In the genomic region with DNA sequence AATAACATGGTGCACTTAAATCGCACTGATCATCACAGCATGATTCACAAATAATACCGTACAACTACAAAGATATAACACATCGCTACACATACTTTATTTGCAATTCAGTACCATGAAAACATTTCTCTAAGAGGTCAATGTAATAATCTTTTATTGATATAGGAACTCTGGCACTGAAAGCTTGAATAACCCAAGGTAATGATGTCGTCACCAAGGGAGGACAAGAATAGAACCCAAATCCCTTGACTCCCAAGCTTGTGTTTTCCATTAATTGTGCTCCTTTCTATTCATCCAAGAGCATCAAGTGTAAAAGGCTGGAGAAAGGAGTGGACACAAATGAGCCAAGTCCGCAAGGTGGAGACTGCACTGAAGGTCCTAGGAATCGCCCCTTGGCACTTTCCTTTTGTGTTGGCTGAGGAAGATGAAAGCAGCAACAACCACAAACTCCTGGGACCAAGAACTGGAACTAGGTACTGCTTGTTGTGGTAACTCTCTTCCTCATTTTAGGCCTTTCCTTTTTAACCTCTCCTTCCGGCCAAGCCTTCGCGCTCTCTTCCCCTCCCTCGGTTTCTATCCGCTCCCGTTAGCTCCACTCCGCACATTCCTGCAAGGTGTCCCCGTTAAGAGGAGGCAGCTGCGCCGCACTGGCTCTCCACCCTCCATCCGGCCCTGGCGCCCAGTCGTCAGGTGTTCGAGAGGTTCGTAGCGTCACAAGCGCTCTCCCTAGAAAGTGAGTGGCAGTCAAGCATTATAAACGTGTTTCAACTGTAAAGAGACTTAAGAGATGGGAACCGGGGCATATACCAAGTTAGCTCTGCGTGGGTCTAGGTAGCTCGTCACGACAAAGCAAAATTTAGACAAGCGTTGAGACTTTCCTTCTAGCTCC, we compare ENCODE assay signal across 1 cellular context.
A peak's percentile ranks its signal among the peaks of the same experiment; 100 is the strongest.
TF ChIP-seq lines count a peak whose summit lies in the region.

No MANE protein-coding gene starts in this region.

TF ChIP-seq in HepG2, 621 proteins besides CTCF, POLR2A, EP300 and RAD21 (continued from another document and continues in another):
- no peak for TF ChIP-seq ZBTB39 (CRISPR knock-in tag; IDR thresholded peaks at IDR 0.05)
- TF ChIP-seq, protein P1, sequence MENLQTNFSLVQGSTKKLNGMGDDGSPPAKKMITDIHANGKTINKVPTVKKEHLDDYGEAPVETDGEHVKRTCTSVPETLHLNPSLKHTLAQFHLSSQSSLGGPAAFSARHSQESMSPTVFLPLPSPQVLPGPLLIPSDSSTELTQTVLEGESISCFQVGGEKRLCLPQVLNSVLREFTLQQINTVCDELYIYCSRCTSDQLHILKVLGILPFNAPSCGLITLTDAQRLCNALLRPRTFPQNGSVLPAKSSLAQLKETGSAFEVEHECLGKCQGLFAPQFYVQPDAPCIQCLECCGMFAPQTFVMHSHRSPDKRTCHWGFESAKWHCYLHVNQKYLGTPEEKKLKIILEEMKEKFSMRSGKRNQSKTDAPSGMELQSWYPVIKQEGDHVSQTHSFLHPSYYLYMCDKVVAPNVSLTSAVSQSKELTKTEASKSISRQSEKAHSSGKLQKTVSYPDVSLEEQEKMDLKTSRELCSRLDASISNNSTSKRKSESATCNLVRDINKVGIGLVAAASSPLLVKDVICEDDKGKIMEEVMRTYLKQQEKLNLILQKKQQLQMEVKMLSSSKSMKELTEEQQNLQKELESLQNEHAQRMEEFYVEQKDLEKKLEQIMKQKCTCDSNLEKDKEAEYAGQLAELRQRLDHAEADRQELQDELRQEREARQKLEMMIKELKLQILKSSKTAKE (CRISPR knock-in tag; IDR thresholded peaks at IDR 0.05; ENCODE audit: borderline replicate concordance): no peak
- peak; percentile 33; the same call in 1 of the 2 replicates for TF ChIP-seq MEF2D (CRISPR knock-in tag; IDR thresholded peaks at IDR 0.05)
- no peak for TF ChIP-seq PITX1 (CRISPR knock-in tag; IDR thresholded peaks at IDR 0.05)
- TF ChIP-seq ZNF841 (CRISPR knock-in tag; IDR thresholded peaks at IDR 0.05; ENCODE audit: borderline replicate concordance): no peak
- 0 out of 2 replicates have a peak, but pooled peaks have one; percentile 19 for TF ChIP-seq AKAP8 (CRISPR knock-in tag; IDR thresholded peaks at IDR 0.05)
- TF ChIP-seq, protein P2, sequence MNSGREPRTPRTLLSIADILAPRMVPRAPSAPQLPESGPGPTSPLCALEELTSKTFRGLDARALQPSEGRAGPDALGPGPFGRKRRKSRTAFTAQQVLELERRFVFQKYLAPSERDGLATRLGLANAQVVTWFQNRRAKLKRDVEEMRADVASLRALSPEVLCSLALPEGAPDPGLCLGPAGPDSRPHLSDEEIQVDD (CRISPR knock-in tag; IDR thresholded peaks at IDR 0.05; ENCODE audit: borderline replicate concordance): 0 out of 2 replicates have a peak, but pooled peaks have one; percentile 55
- no peak for TF ChIP-seq PAX8 (CRISPR knock-in tag; IDR thresholded peaks at IDR 0.05; ENCODE audit: borderline replicate concordance)
- TF ChIP-seq ZNF747 (CRISPR knock-in tag; IDR thresholded peaks at IDR 0.05; ENCODE audit: borderline replicate concordance): no peak; the same call in 1 of the 2 replicates
- TF ChIP-seq, protein P3, sequence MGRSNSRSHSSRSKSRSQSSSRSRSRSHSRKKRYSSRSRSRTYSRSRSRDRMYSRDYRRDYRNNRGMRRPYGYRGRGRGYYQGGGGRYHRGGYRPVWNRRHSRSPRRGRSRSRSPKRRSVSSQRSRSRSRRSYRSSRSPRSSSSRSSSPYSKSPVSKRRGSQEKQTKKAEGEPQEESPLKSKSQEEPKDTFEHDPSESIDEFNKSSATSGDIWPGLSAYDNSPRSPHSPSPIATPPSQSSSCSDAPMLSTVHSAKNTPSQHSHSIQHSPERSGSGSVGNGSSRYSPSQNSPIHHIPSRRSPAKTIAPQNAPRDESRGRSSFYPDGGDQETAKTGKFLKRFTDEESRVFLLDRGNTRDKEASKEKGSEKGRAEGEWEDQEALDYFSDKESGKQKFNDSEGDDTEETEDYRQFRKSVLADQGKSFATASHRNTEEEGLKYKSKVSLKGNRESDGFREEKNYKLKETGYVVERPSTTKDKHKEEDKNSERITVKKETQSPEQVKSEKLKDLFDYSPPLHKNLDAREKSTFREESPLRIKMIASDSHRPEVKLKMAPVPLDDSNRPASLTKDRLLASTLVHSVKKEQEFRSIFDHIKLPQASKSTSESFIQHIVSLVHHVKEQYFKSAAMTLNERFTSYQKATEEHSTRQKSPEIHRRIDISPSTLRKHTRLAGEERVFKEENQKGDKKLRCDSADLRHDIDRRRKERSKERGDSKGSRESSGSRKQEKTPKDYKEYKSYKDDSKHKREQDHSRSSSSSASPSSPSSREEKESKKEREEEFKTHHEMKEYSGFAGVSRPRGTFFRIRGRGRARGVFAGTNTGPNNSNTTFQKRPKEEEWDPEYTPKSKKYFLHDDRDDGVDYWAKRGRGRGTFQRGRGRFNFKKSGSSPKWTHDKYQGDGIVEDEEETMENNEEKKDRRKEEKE (IDR thresholded peaks at IDR 0.05): no peak
- no peak for TF ChIP-seq YEATS4 (CRISPR knock-in tag; IDR thresholded peaks at IDR 0.05; ENCODE audit: borderline replicate concordance)
- TF ChIP-seq ZNF772 (CRISPR knock-in tag; IDR thresholded peaks at IDR 0.05): 0 out of 2 replicates have a peak, but pooled peaks have one; percentile 10
- TF ChIP-seq SAP130 (CRISPR knock-in tag; IDR thresholded peaks at IDR 0.05; ENCODE audit: low read depth): no peak
- no peak for TF ChIP-seq PHF5A (CRISPR knock-in tag; IDR thresholded peaks at IDR 0.05; ENCODE audit: low read depth, unreplicated experiment)
- no peak for TF ChIP-seq ZNF720 (CRISPR knock-in tag; IDR thresholded peaks at IDR 0.05)
- TF ChIP-seq ZFP37 (CRISPR knock-in tag; IDR thresholded peaks at IDR 0.05; ENCODE audit: borderline replicate concordance): peak; percentile 59; the same call in 1 of the 2 replicates
- TF ChIP-seq LCORL (IDR thresholded peaks at IDR 0.05): no peak
- TF ChIP-seq LCORL (CRISPR knock-in tag; IDR thresholded peaks at IDR 0.05): no peak; the same call in 1 of the 2 replicates
- no peak for TF ChIP-seq MLLT10 (CRISPR knock-in tag; IDR thresholded peaks at IDR 0.05)
- no peak for TF ChIP-seq JARID2 (CRISPR knock-in tag; IDR thresholded peaks at IDR 0.05; ENCODE audit: insufficient replicate concordance)
- TF ChIP-seq ZNF891 (CRISPR knock-in tag; IDR thresholded peaks at IDR 0.05): no peak
- TF ChIP-seq SP5 (CRISPR knock-in tag; IDR thresholded peaks at IDR 0.05; ENCODE audit: borderline replicate concordance, low read depth): no peak
- TF ChIP-seq, protein P4, sequence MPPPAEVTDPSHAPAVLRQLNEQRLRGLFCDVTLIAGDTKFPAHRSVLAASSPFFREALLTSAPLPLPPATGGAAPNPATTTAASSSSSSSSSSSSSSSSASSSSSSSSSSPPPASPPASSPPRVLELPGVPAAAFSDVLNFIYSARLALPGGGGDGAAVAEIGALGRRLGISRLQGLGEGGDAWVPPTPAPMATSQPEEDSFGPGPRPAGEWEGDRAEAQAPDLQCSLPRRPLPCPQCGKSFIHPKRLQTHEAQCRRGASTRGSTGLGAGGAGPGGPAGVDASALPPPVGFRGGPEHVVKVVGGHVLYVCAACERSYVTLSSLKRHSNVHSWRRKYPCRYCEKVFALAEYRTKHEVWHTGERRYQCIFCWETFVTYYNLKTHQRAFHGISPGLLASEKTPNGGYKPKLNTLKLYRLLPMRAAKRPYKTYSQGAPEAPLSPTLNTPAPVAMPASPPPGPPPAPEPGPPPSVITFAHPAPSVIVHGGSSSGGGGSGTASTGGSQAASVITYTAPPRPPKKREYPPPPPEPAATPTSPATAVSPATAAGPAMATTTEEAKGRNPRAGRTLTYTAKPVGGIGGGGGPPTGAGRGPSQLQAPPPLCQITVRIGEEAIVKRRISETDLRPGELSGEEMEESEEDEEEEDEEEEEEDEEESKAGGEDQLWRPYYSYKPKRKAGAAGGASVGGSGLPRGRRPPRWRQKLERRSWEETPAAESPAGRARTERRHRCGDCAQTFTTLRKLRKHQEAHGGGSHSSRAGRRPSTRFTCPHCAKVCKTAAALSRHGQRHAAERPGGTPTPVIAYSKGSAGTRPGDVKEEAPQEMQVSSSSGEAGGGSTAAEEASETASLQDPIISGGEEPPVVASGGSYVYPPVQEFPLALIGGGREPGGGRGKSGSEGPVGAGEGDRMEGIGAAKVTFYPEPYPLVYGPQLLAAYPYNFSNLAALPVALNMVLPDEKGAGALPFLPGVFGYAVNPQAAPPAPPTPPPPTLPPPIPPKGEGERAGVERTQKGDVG (CRISPR knock-in tag; IDR thresholded peaks at IDR 0.05; ENCODE audit: borderline replicate concordance): 0 out of 2 replicates have a peak, but pooled peaks have one; percentile 57
- no peak; the same call in 1 of the 2 replicates for TF ChIP-seq KDM3A (CRISPR knock-in tag; IDR thresholded peaks at IDR 0.05; ENCODE audit: low read depth)
- no peak for TF ChIP-seq CBX5 (CRISPR knock-in tag; IDR thresholded peaks at IDR 0.05; ENCODE audit: borderline replicate concordance)
- 0 out of 2 replicates have a peak, but pooled peaks have one; percentile 43 for TF ChIP-seq KDM6A (CRISPR knock-in tag; IDR thresholded peaks at IDR 0.05; ENCODE audit: low read depth)
- no peak for TF ChIP-seq ZNF414 (CRISPR knock-in tag; IDR thresholded peaks at IDR 0.05)
- 0 out of 2 replicates have a peak, but pooled peaks have one; percentile 40 for TF ChIP-seq SMAD9 (CRISPR knock-in tag; IDR thresholded peaks at IDR 0.05)
- TF ChIP-seq TARDBP (CRISPR knock-in tag; IDR thresholded peaks at IDR 0.05): 0 out of 2 replicates have a peak, but pooled peaks have one; percentile 7
- TF ChIP-seq ZNF230 (CRISPR knock-in tag; IDR thresholded peaks at IDR 0.05): peak; percentile 25; the same call in 1 of the 2 replicates
- TF ChIP-seq, protein P5, sequence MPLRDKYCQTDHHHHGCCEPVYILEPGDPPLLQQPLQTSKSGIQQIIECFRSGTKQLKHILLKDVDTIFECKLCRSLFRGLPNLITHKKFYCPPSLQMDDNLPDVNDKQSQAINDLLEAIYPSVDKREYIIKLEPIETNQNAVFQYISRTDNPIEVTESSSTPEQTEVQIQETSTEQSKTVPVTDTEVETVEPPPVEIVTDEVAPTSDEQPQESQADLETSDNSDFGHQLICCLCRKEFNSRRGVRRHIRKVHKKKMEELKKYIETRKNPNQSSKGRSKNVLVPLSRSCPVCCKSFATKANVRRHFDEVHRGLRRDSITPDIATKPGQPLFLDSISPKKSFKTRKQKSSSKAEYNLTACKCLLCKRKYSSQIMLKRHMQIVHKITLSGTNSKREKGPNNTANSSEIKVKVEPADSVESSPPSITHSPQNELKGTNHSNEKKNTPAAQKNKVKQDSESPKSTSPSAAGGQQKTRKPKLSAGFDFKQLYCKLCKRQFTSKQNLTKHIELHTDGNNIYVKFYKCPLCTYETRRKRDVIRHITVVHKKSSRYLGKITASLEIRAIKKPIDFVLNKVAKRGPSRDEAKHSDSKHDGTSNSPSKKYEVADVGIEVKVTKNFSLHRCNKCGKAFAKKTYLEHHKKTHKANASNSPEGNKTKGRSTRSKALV (CRISPR knock-in tag; IDR thresholded peaks at IDR 0.05): 0 out of 2 replicates have a peak, but pooled peaks have one; percentile 19
- no peak for TF ChIP-seq FIP1L1 (IDR thresholded peaks at IDR 0.05; ENCODE audit: borderline replicate concordance, insufficient read depth, low read depth, low read length)
- TF ChIP-seq KDM1A (CRISPR knock-in tag; IDR thresholded peaks at IDR 0.05): no peak
- TF ChIP-seq ZNF326 (CRISPR knock-in tag; IDR thresholded peaks at IDR 0.05; ENCODE audit: borderline replicate concordance): no peak
- no peak for TF ChIP-seq RORA (CRISPR knock-in tag; IDR thresholded peaks at IDR 0.05)
- TF ChIP-seq ZNF766 (CRISPR knock-in tag; IDR thresholded peaks at IDR 0.05; ENCODE audit: borderline replicate concordance): no peak
- TF ChIP-seq, protein P6, sequence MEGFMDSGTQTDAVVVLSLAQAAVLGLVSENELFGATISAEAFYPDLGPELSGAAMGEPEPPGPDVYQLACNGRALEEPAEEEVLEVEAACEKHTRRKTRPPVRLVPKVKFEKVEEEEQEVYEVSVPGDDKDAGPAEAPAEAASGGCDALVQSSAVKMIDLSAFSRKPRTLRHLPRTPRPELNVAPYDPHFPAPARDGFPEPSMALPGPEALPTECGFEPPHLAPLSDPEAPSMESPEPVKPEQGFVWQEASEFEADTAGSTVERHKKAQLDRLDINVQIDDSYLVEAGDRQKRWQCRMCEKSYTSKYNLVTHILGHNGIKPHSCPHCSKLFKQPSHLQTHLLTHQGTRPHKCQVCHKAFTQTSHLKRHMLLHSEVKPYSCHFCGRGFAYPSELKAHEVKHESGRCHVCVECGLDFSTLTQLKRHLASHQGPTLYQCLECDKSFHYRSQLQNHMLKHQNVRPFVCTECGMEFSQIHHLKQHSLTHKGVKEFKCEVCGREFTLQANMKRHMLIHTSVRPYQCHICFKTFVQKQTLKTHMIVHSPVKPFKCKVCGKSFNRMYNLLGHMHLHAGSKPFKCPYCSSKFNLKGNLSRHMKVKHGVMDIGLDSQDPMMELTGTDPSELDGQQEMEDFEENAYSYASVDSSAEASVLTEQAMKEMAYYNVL (CRISPR knock-in tag; IDR thresholded peaks at IDR 0.05; ENCODE audit: borderline replicate concordance): no peak
- no peak for TF ChIP-seq ZZZ3 (CRISPR knock-in tag; IDR thresholded peaks at IDR 0.05; ENCODE audit: borderline replicate concordance)
- TF ChIP-seq, protein P7, sequence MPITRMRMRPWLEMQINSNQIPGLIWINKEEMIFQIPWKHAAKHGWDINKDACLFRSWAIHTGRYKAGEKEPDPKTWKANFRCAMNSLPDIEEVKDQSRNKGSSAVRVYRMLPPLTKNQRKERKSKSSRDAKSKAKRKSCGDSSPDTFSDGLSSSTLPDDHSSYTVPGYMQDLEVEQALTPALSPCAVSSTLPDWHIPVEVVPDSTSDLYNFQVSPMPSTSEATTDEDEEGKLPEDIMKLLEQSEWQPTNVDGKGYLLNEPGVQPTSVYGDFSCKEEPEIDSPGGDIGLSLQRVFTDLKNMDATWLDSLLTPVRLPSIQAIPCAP (CRISPR knock-in tag; IDR thresholded peaks at IDR 0.05; ENCODE audit: low read depth): 0 out of 2 replicates have a peak, but pooled peaks have one; percentile 34
- no peak for TF ChIP-seq ZNF34 (CRISPR knock-in tag; IDR thresholded peaks at IDR 0.05; ENCODE audit: borderline replicate concordance)
- TF ChIP-seq NR1H2 (CRISPR knock-in tag; IDR thresholded peaks at IDR 0.05; ENCODE audit: borderline replicate concordance, low read depth): no peak
- peak; percentile 42; the same call in 1 of the 2 replicates for TF ChIP-seq MYNN (CRISPR knock-in tag; IDR thresholded peaks at IDR 0.05; ENCODE audit: low read depth)
